In genomic region chr21:30044447-30045064, GRCh38 we compare ENCODE assay signal across 9 cellular contexts.
A peak's percentile ranks its signal among the peaks of the same experiment; 100 is the strongest.
DNase-seq lines count a peak whose midpoint lies in the region; ATAC-seq and TF ChIP-seq lines count a peak whose summit lies in the region.
"Had no signal": no experiment of that assay in that cellular context is flagged by ENCODE, and none has a peak within 500 bp of the region (broad histone marks: within the 10 kb centered on the region; RNA-seq: fewer than 3 reads in every experiment).

No MANE protein-coding gene starts in this region.

- no peak for TF ChIP-seq POLR2A in ovary (IDR thresholded peaks at IDR 0.05)

- peak; percentile 2 for DNase-seq in COR-L47 (lab: John Stamatoyannopoulos, UW)
- no peak for DNase-seq in HL-60 (ENCODE audit: low read depth in 1 of 2, low spot score in 1 of 2)
- DNase-seq in activated CD8-positive, alpha-beta T cell treated with anti-CD3 and anti-CD28 coated beads for 36 hours = peak; percentile 10
- DNase-seq in kidney glomerular epithelial cell (lab: John Stamatoyannopoulos, UW) = peak; percentile 17
- no peak for DNase-seq in activated T-cell treated with anti-CD3 and anti-CD28 coated beads for 4 hours
- DNase-seq in ecto neural progenitor cell (ENCODE audit: low spot score) = no peak
- no peak for DNase-seq in ovary
- no peak for DNase-seq in activated naive CD4-positive, alpha-beta T cell treated with anti-CD3 and anti-CD28 coated beads, Interleukin-2, amount 10 ng/mL, durations not matched to agents 7 days and 5 days

- POLR2A ChIA-PET in activated CD8-positive, alpha-beta T cell treated with anti-CD3 and anti-CD28 coated beads for 36 hours (lab: Charles Lee) = interaction anchor here (1.1 kb wide), 1 partner anchor 222 kb away, joined by 3 read pairs; no protein-coding TSS in a partner anchor

- H3K4me1 Mint-ChIP-seq in activated CD8-positive, alpha-beta T cell treated with anti-CD3 and anti-CD28 coated beads for 36 hours (ENCODE audit: low read depth) = no peaks in the 10 kb centered on the region
- H3K4me1 Mint-ChIP-seq in activated naive CD4-positive, alpha-beta T cell treated with anti-CD3 and anti-CD28 coated beads, Interleukin-2, amount 10 ng/mL, durations not matched to agents 7 days and 5 days = no peaks in the 10 kb centered on the region

- H3K27ac ChIP-seq in HL-60 (replicated peaks) (no peak overlapping the region), ovary (no peak overlapping the region)
- H3K27ac ChIP-seq: SJCRH30 had no signal

- no peak for TF ChIP-seq EP300 in ovary (IDR thresholded peaks at IDR 0.05)

- CTCF ChIA-PET in activated CD8-positive, alpha-beta T cell treated with anti-CD3 and anti-CD28 coated beads for 36 hours (lab: Charles Lee) = interaction anchor here (0.6 to 1.9 kb wide), 9 partner anchors 10 to 151 kb away, joined by 3 to 10 read pairs (median 4); no protein-coding TSS in a partner anchor
- CTCF ChIA-PET in activated naive CD4-positive, alpha-beta T cell treated with anti-CD3 and anti-CD28 coated beads, Interleukin-2, amount 10 ng/mL, durations not matched to agents 7 days and 5 days (lab: Charles Lee) = interaction anchor here (0.8 to 2.0 kb wide), 7 partner anchors 10 to 1041 kb away, joined by 3 to 8 read pairs (median 3); no protein-coding TSS in a partner anchor

- H3K27me3 ChIP-seq in HL-60 (ENCODE audit: insufficient read depth, poor library complexity, severe bottlenecking) (no peaks in the 10 kb centered on the region), ovary (no peaks in the 10 kb centered on the region)
- H3K27me3 ChIP-seq: SJCRH30 had no signal

- H3K4me1 ChIP-seq in ovary (ENCODE audit: insufficient read depth) = no peaks in the 10 kb centered on the region
- H3K4me1 ChIP-seq: SJCRH30 had no signal

- peak; percentile 55 for TF ChIP-seq CTCF in HL-60 (IDR thresholded peaks at IDR 0.05; ENCODE audit: insufficient read depth, low read length)
- peak; percentile 93 for TF ChIP-seq CTCF in activated CD8-positive, alpha-beta T cell treated with anti-CD3 and anti-CD28 coated beads for 36 hours (IDR thresholded peaks at IDR 0.05)
- TF ChIP-seq CTCF in ovary (IDR thresholded peaks at IDR 0.05) = no peak

- peaks cover 4% of the 10 kb centered on the region for H3K27me3 Mint-ChIP-seq in activated CD8-positive, alpha-beta T cell treated with anti-CD3 and anti-CD28 coated beads for 36 hours
- H3K27me3 Mint-ChIP-seq in activated naive CD4-positive, alpha-beta T cell treated with anti-CD3 and anti-CD28 coated beads, Interleukin-2, amount 10 ng/mL, durations not matched to agents 7 days and 5 days = no peaks in the 10 kb centered on the region

- ATAC-seq in activated CD8-positive, alpha-beta T cell treated with anti-CD3 and anti-CD28 coated beads for 36 hours = no peak

- no peaks in the 10 kb centered on the region for H3K36me3 Mint-ChIP-seq in activated CD8-positive, alpha-beta T cell treated with anti-CD3 and anti-CD28 coated beads for 36 hours (ENCODE audit: low read depth)
- H3K36me3 Mint-ChIP-seq in activated naive CD4-positive, alpha-beta T cell treated with anti-CD3 and anti-CD28 coated beads, Interleukin-2, amount 10 ng/mL, durations not matched to agents 7 days and 5 days = no peaks in the 10 kb centered on the region

- H3K9me3 ChIP-seq in ovary = no peaks in the 10 kb centered on the region
- H3K9me3 ChIP-seq: SJCRH30 had no signal

- H3K36me3 ChIP-seq in ovary = no peaks in the 10 kb centered on the region
- H3K36me3 ChIP-seq: SJCRH30 had no signal

- intact Hi-C loops in activated CD8-positive, alpha-beta T cell treated with anti-CD3 and anti-CD28 coated beads for 36 hours (cut with micrococcal nuclease) = loop anchor here (10.0 kb wide), 2 partner anchors 150 to 1040 kb away; no protein-coding TSS in a partner anchor
- intact Hi-C loops in ovary (cut with DNase I) = no loop called here

- H3K4me3 Mint-ChIP-seq in activated CD8-positive, alpha-beta T cell treated with anti-CD3 and anti-CD28 coated beads for 36 hours = no peak overlapping the region
- no peak overlapping the region for H3K4me3 Mint-ChIP-seq in activated naive CD4-positive, alpha-beta T cell treated with anti-CD3 and anti-CD28 coated beads, Interleukin-2, amount 10 ng/mL, durations not matched to agents 7 days and 5 days

- H3K27ac Mint-ChIP-seq in activated CD8-positive, alpha-beta T cell treated with anti-CD3 and anti-CD28 coated beads for 36 hours = no peak overlapping the region
- no peak overlapping the region for H3K27ac Mint-ChIP-seq in activated naive CD4-positive, alpha-beta T cell treated with anti-CD3 and anti-CD28 coated beads, Interleukin-2, amount 10 ng/mL, durations not matched to agents 7 days and 5 days

- 88 to 90% (median 89%) methylated on average over 3 of the region's 3 CpGs for WGBS in ovary, 3 donors

- no peaks in the 10 kb centered on the region for H3K9me3 Mint-ChIP-seq in activated CD8-positive, alpha-beta T cell treated with anti-CD3 and anti-CD28 coated beads for 36 hours
- H3K9me3 Mint-ChIP-seq in activated naive CD4-positive, alpha-beta T cell treated with anti-CD3 and anti-CD28 coated beads, Interleukin-2, amount 10 ng/mL, durations not matched to agents 7 days and 5 days = no peaks in the 10 kb centered on the region

- H3K4me3 ChIP-seq in HL-60 (replicated peaks; ENCODE audit: insufficient read depth, low read length) = no peak overlapping the region
- no peak overlapping the region for H3K4me3 ChIP-seq in ovary
- H3K4me3 ChIP-seq: SJCRH30 had no signal

Comparison
In these comparisons a context has a peak if more than half of its experiments do, and no peak if none do; other contexts are left out.
1. DNase-seq: peak in COR-L47 (single experiment), activated CD8-positive, alpha-beta T cell treated with anti-CD3 and anti-CD28 coated beads for 36 hours (single experiment) and kidney glomerular epithelial cell (single experiment); none in HL-60 (0 of 2), activated T-cell treated with anti-CD3 and anti-CD28 coated beads for 4 hours (single experiment), ecto neural progenitor cell (single experiment), ovary (0 of 5) and activated naive CD4-positive, alpha-beta T cell treated with anti-CD3 and anti-CD28 coated beads, Interleukin-2, amount 10 ng/mL, durations not matched to agents 7 days and 5 days (single experiment).
2. CTCF ChIP-seq: peak in HL-60 (single experiment) and activated CD8-positive, alpha-beta T cell treated with anti-CD3 and anti-CD28 coated beads for 36 hours (single experiment); none in ovary (0 of 3).